8 cellular contexts compared by ENCODE assay signal in genomic region chrX:153724252-153725038, GRCh38. TPM values are rescaled to one million over a fixed set of nuclear protein-coding genes. Genes with fewer than 3 reads are reported as not detected.
A peak's percentile ranks its signal among the peaks of the same experiment; 100 is the strongest.
DNase-seq lines count a peak whose midpoint lies in the region; ATAC-seq and TF ChIP-seq lines count a peak whose summit lies in the region.

ABCD1 (plus strand) TSS chrX:153724856; CDS start chrX:153725267, 411 bp downstream.
BCAP31 (minus strand) TSS chrX:153724387; CDS start chrX:153723244, 1,143 bp downstream.

- peak within 1 kb of the TSS; percentile 32 to 84 (median 76) for H3K4me3 ChIP-seq in heart right ventricle

- H3K36me3 ChIP-seq in heart right ventricle, result peaks cover 0 to 33% (median 0%) of the 10 kb centered on the region in 9 donors

- 0 to 21% (median 1%) methylated on average over 16 to 57 of the region's 88 CpGs for WGBS in adipose tissue, 3 donors
- WGBS in heart right ventricle, 2 donors, result 0% methylated on average over 17 to 46 of the region's 88 CpGs

- H3K27ac ChIP-seq in adipose tissue (ENCODE audit: low read depth, low read length), result no peak within 1 kb of the TSS
- peak within 1 kb of the TSS; percentile 81 to 94 (median 91) for H3K27ac ChIP-seq in heart right ventricle

- no peaks in the 10 kb centered on the region for H3K9me3 ChIP-seq in heart right ventricle

- peaks cover 18 to 47% (median 33%) of the 10 kb centered on the region in 3 donors for H3K4me1 Mint-ChIP-seq in T-cell
- peaks cover 9% of the 10 kb centered on the region for H3K4me1 Mint-ChIP-seq in type B pancreatic cell (ENCODE audit: unreplicated experiment)

- peak within 1 kb of the TSS; percentile 80 to 85 (median 82) for H3K4me3 Mint-ChIP-seq in T-cell
- H3K4me3 Mint-ChIP-seq in type B pancreatic cell, result peak within 1 kb of the TSS; percentile 90

- H3K27me3 Mint-ChIP-seq in T-cell (peaks cover 0 to 5% of the 10 kb centered on the region in 2 donors), type B pancreatic cell (no peaks in the 10 kb centered on the region)

- CTCF ChIA-PET in T-cell (lab: Charles Lee), result interaction anchor here in 1 of 2 donors (0.6 kb wide), 1 partner anchor 312 kb away, joined by 4 read pairs; no protein-coding TSS in a partner anchor

- H3K9me3 Mint-ChIP-seq in T-cell (no peaks in the 10 kb centered on the region), type B pancreatic cell (no peaks in the 10 kb centered on the region)

- DNase-seq in NCI-H1105 treated with DMSO at 0.1 percent for 48 hours (lab: John Stamatoyannopoulos, UW), result peak; percentile 92
- DNase-seq in T-cell, result peak; percentile 75 to 90 (median 84)
- DNase-seq in heart right ventricle, result peak; percentile 89 to 90
- peak; percentile 96 for DNase-seq in posterior vena cava (ENCODE audit: low spot score)
- peak; percentile 93 for DNase-seq in type B pancreatic cell (ENCODE audit: extremely low spot score, unreplicated experiment)

- intact Hi-C loops in heart right ventricle (cut with DNase I), result no loop called here
- intact Hi-C loops in posterior vena cava (cut with DNase I), result no loop called here

- TF ChIP-seq CTCF in heart right ventricle (IDR thresholded peaks at IDR 0.05) (no peak), type B pancreatic cell (conservative IDR thresholded peaks at IDR 0.05) (no peak)

- POLR2A ChIA-PET in T-cell (lab: Charles Lee), result interaction anchor here in 1 of 2 donors (0.6 kb wide), 1 partner anchor 206 kb away, joined by 5 read pairs; no protein-coding TSS in a partner anchor

- H3K4me1 ChIP-seq in heart right ventricle, result peaks cover 0 to 55% (median 41%) of the 10 kb centered on the region in 9 donors

- peak; percentile 78 for TF ChIP-seq POLR2A in GM10847 (IDR thresholded peaks at IDR 0.05; ENCODE audit: extremely low read depth, insufficient read length)

- H3K27me3 ChIP-seq in heart right ventricle, result peaks cover 0 to 10% (median 0%) of the 10 kb centered on the region in 7 donors

- ATAC-seq in HG02623 (IDR thresholded peaks at IDR 0.05; ENCODE audit: unreplicated experiment) (peak; percentile 56), T-cell (replicated peaks in 1 of 4) (peak; percentile 75 to 81 (median 80)), heart right ventricle (peak; percentile 81 to 89 (median 86))

- peak within 1 kb of the TSS; percentile 80 to 81 for H3K27ac Mint-ChIP-seq in T-cell
- H3K27ac Mint-ChIP-seq in type B pancreatic cell, result peak within 1 kb of the TSS; percentile 94

- H3K36me3 Mint-ChIP-seq in T-cell (peaks cover 7% of the 10 kb centered on the region), type B pancreatic cell (peaks cover 6% of the 10 kb centered on the region)

RNA-seq across cellular contexts. Expression of gene ABCD1, which starts in this region (rescaled TPM):
- total RNA-seq in T-cell, result 10 to 100 TPM in 1 of 5 donors, 1 to 10 TPM in 4; 6.9 to 10.7 (median 7.9) TPM
- polyA plus RNA-seq in adipose tissue, result 10 to 100 TPM in 1 of 3 donors, 1 to 10 TPM in 2; 7.5 to 29.9 (median 9.6) TPM
- total RNA-seq in heart right ventricle, result 10 to 100 TPM; 11.0 to 24.2 (median 14.4) TPM
- 10 to 100 TPM in 1 of 2 donors, 1 to 10 TPM in 1; 9.3 to 15.3 TPM for polyA plus RNA-seq in heart right ventricle
- 10 to 100 TPM; 14.7 to 22.6 TPM for total RNA-seq in posterior vena cava
- 6.2 and 8.0 TPM in 2 replicates for total RNA-seq in type B pancreatic cell (ENCODE audit: low replicate concordance)

RNA-seq across cellular contexts. Expression of gene BCAP31, which starts in this region (rescaled TPM):
- total RNA-seq in T-cell (100 to 1,000 TPM in 4 of 5 donors, 10 to 100 TPM in 1; 90.1 to 124 (median 107) TPM), heart right ventricle (100 to 1,000 TPM in 3 of 10 donors, 10 to 100 TPM in 7; 70.2 to 140 (median 85.4) TPM), posterior vena cava (100 to 1,000 TPM; 129 to 133 TPM), type B pancreatic cell (ENCODE audit: low replicate concordance) (160 and 223 TPM in 2 replicates)
- polyA plus RNA-seq in adipose tissue (100 to 1,000 TPM; 151 to 640 (median 216) TPM), heart right ventricle (100 to 1,000 TPM in 1 of 2 donors, 10 to 100 TPM in 1; 82.2 to 164 TPM)
